Comparison of ENCODE assay signal across 25 cellular contexts in genomic region chr19:6442087-6442688, GRCh38. TPM values are rescaled to one million over a fixed set of nuclear protein-coding genes. Genes with fewer than 3 reads are reported as not detected.
DNase-seq lines count a peak whose midpoint lies in the region; ATAC-seq, FAIRE-seq and TF ChIP-seq lines count a peak whose summit lies in the region.
"Had no signal": no experiment of that assay in that cellular context is flagged by ENCODE, and none has a peak within 500 bp of the region (broad histone marks: within the 10 kb centered on the region; RNA-seq: fewer than 3 reads in every experiment).

No MANE protein-coding gene starts in this region.

- in situ Hi-C loops in HepG2 (cut with HindIII; ENCODE audit: extremely low pct_ligation_motif_present, low pct_unique_long_range_greater_than_20kb) = no loop called here

- H3K9me3 ChIP-seq in HepG2 (ENCODE audit: low read length) (no peaks in the 10 kb centered on the region), right lobe of liver (no peaks in the 10 kb centered on the region), upper lobe of right lung (no peaks in the 10 kb centered on the region)
- H3K9me3 ChIP-seq: BLaER1, HAP-1 had no signal

- FAIRE-seq in HepG2 (lab: Jason Lieb, UNC) = no peak
- FAIRE-seq: A204.1, D721Med, GM12878, GM19239 had no signal

- no peak overlapping the region for H3K4me3 Mint-ChIP-seq in memory B cell
- H3K4me3 Mint-ChIP-seq: B cell; CD4-positive, CD25-positive, alpha-beta regulatory T cell; CD8-positive, alpha-beta memory T cell; HFFc6 had no signal

- TF ChIP-seq RAD21 in HepG2 (CRISPR knock-in tag; IDR thresholded peaks at IDR 0.05) = no peak

- H2AFZ ChIP-seq in HepG2 (ENCODE audit: low read length) = no peak overlapping the region
- H2AFZ ChIP-seq: GM23248 had no signal

- TF ChIP-seq EP300 in HepG2 (IDR thresholded peaks at IDR 0.05; ENCODE audit: low read depth in 2 of 2, low read length in 2 of 2) (no peak), HepG2 (CRISPR knock-in tag; IDR thresholded peaks at IDR 0.05; ENCODE audit: borderline replicate concordance) (no peak)

- TF ChIP-seq CTCF in HepG2 (CRISPR knock-in tag; IDR thresholded peaks at IDR 0.05) (no peak), right lobe of liver (IDR thresholded peaks at IDR 0.05) (no peak), upper lobe of right lung (IDR thresholded peaks at IDR 0.05) (no peak), coronary artery (IDR thresholded peaks at IDR 0.05) (no peak)

- H3K79me2 ChIP-seq in HepG2 (ENCODE audit: insufficient read depth, low read length) = no peaks in the 10 kb centered on the region

- TF ChIP-seq POLR2A in HepG2 (IDR thresholded peaks at IDR 0.05; ENCODE audit: insufficient read depth in 1 of 2, low read depth in 2 of 2, low read length in 2 of 2) = no peak
- TF ChIP-seq POLR2A in right lobe of liver (IDR thresholded peaks at IDR 0.05) = no peak

- no peaks in the 10 kb centered on the region for H4K20me1 ChIP-seq in HepG2 (ENCODE audit: insufficient read depth, low read length)
- H4K20me1 ChIP-seq: BLaER1 had no signal

- H3K4me1 Mint-ChIP-seq in memory B cell = no peaks in the 10 kb centered on the region
- H3K4me1 Mint-ChIP-seq: B cell; CD4-positive, CD25-positive, alpha-beta regulatory T cell; CD8-positive, alpha-beta memory T cell had no signal

- BruUV-seq in HepG2 (replicated peaks; lab: Mats Ljungman, UMichigan) = no TSS peak

- no peak overlapping the region for H3K27ac Mint-ChIP-seq in memory B cell
- H3K27ac Mint-ChIP-seq: B cell; CD4-positive, CD25-positive, alpha-beta regulatory T cell; HFFc6 had no signal

- H3K4me2 ChIP-seq in HepG2 (ENCODE audit: low read depth, low read length) = no peak overlapping the region
- H3K4me2 ChIP-seq: BLaER1 had no signal

- H3K9me3 Mint-ChIP-seq in memory B cell = no peaks in the 10 kb centered on the region
- H3K9me3 Mint-ChIP-seq: CD4-positive, CD25-positive, alpha-beta regulatory T cell; CD8-positive, alpha-beta memory T cell had no signal

- intact Hi-C loops in HepG2 (cut with micrococcal nuclease; ENCODE audit: unreplicated experiment) (no loop called here), right lobe of liver (cut with DNase I) (no loop called here), upper lobe of right lung (cut with DNase I) (no loop called here)

- 91% methylated on average over 11 of the region's 13 CpGs for WGBS in HepG2 (ENCODE audit: low lambda C conversion rate)
- 92% methylated on average over 6 of the region's 13 CpGs for WGBS in right lobe of liver (ENCODE audit: insufficient coverage, low coverage, low lambda C conversion rate, missing lambda C conversion rate)

- no peaks in the 10 kb centered on the region for H3K27me3 Mint-ChIP-seq in memory B cell
- H3K27me3 Mint-ChIP-seq: B cell; CD4-positive, CD25-positive, alpha-beta regulatory T cell had no signal

- H3K36me3 Mint-ChIP-seq in memory B cell = peaks cover 10% of the 10 kb centered on the region

- H3K27ac ChIP-seq in HepG2 (ENCODE audit: extremely low read length, insufficient read depth, low read length) (no peak overlapping the region), right lobe of liver (no peak overlapping the region), upper lobe of right lung (no peak overlapping the region), coronary artery (no peak overlapping the region)
- H3K27ac ChIP-seq: 22Rv1, BLaER1, C4-2B, GM23248 had no signal

- ATAC-seq in HepG2 (no peak), right lobe of liver (no peak), memory B cell (ENCODE audit: low read depth) (peak; percentile 22), upper lobe of right lung (peak; percentile 7)
- ATAC-seq: GM12878 had no signal

- no peak overlapping the region for H3K4me3 ChIP-seq in HepG2 (replicated peaks in 1 of 3; ENCODE audit: insufficient read depth in 1 of 3, low read depth in 2 of 3, low read length in 3 of 3)
- no peak overlapping the region for H3K4me3 ChIP-seq in right lobe of liver
- no peak overlapping the region for H3K4me3 ChIP-seq in upper lobe of right lung
- H3K4me3 ChIP-seq in coronary artery = no peak overlapping the region
- H3K4me3 ChIP-seq: BLaER1, GM12878, GM23248, HAP-1 had no signal

- no peak for DNase-seq in HepG2 (ENCODE audit: low spot score)
- no peak for DNase-seq in right lobe of liver
- no peak for DNase-seq in memory B cell (ENCODE audit: low spot score in 2 of 2)
- no peak for DNase-seq in upper lobe of right lung
- DNase-seq in midbrain (lab: John Stamatoyannopoulos, UW) = no peak
- no peak for DNase-seq in coronary artery (ENCODE audit: low spot score)
- DNase-seq: CD4-positive, CD25-positive, alpha-beta regulatory T cell; CD8-positive, alpha-beta memory T cell; DMS 273 treated with DMSO at 0.1 percent for 48 hours; DMS79; EL; GDM1; GM23248; HFFc6 had no signal

- CTCF ChIA-PET in HepG2 (lab: Yijun Ruan, JAX; ENCODE audit: low intra/inter-chr PET ratio, low total read pairs) = no interaction called here

- POLR2A ChIA-PET in HepG2 (lab: Yijun Ruan, JAX) = interaction anchor here (0.6 kb wide), 1 partner anchor 16 kb away, joined by 3 read pairs; no protein-coding TSS in a partner anchor

- no peak overlapping the region for H3K9ac ChIP-seq in HepG2 (ENCODE audit: insufficient read depth, low read depth, low read length)
- H3K9ac ChIP-seq: BLaER1, GM23248 had no signal

- H3K36me3 ChIP-seq in HepG2 (replicated peaks in 1 of 2; ENCODE audit: control insufficient read depth in 1 of 2, insufficient read depth in 2 of 2, low read length in 2 of 2) = no peaks in the 10 kb centered on the region
- H3K36me3 ChIP-seq in right lobe of liver = peaks cover 0 to 3% (median 0%) of the 10 kb centered on the region in 4 donors
- H3K36me3 ChIP-seq in upper lobe of right lung = no peaks in the 10 kb centered on the region
- H3K36me3 ChIP-seq: HAP-1 had no signal

- H3K4me1 ChIP-seq in HepG2 (ENCODE audit: insufficient read depth, low read length) (0 out of 2 replicates have a peak, but pooled peaks cover 4% of the 10 kb centered on the region), right lobe of liver (no peaks in the 10 kb centered on the region), upper lobe of right lung (no peaks in the 10 kb centered on the region)
- H3K4me1 ChIP-seq: BLaER1, HAP-1 had no signal

- no peaks in the 10 kb centered on the region for H3K27me3 ChIP-seq in HepG2 (ENCODE audit: control insufficient read depth in 1 of 2, insufficient read depth in 2 of 2, low read length in 2 of 2)
- no peaks in the 10 kb centered on the region for H3K27me3 ChIP-seq in right lobe of liver
- H3K27me3 ChIP-seq in upper lobe of right lung = no peaks in the 10 kb centered on the region
- H3K27me3 ChIP-seq: BLaER1 had no signal

RNA-seq across cellular contexts. Expression of gene SLC25A41, which starts 8.6 kb away (rescaled TPM):
- total RNA-seq in HepG2 (2016; rRNA removed; fragmentation: Illumina TruSeq; extraction: Trizol) = 0.32 and 0.33 TPM in 2 replicates
- total RNA-seq in HepG2 (2016; cell fraction: cytosol; rRNA removed; fragmentation: Illumina TruSeq; extraction: Trizol; ENCODE audit: low read depth) = 0.26 TPM in 1 of 2 replicates, not detected in the other
- 0.15 and 0.54 TPM in 2 replicates for total RNA-seq in HepG2 (2016; cell fraction: insoluble cytoplasmic fraction; rRNA removed; fragmentation: Illumina TruSeq; extraction: Trizol)
- 0.41 and 0.53 TPM in 2 replicates for total RNA-seq in HepG2 (2016; cell fraction: membrane; rRNA removed; fragmentation: Illumina TruSeq; extraction: Trizol)
- 0.25 and 0.28 TPM in 2 replicates for total RNA-seq in HepG2 (2016; cell fraction: nucleus; rRNA removed; fragmentation: Illumina TruSeq; extraction: Trizol)
- 0.95 and 1.9 TPM in 2 replicates for polyA plus RNA-seq in HepG2 (2011; rRNA removed)
- polyA plus RNA-seq in HepG2 (2011; cell fraction: cytosol; rRNA removed) = 0.63 and 1.1 TPM in 2 replicates
- 3.3 and 4.1 TPM in 2 replicates for polyA plus RNA-seq in HepG2 (2011; cell fraction: nucleus; rRNA removed)
- 0.79 and 0.82 TPM in 2 replicates for polyA plus RNA-seq in HepG2 (2012)
- 0.26 and 0.27 TPM in 2 replicates for polyA plus RNA-seq in HepG2 (2016; cell fraction: cytosol; fragmentation: Illumina TruSeq; extraction: Trizol; ENCODE audit: low read depth)
- 0.45 TPM in 1 of 2 replicates, not detected in the other for polyA plus RNA-seq in HepG2 (2016; cell fraction: insoluble cytoplasmic fraction; fragmentation: Illumina TruSeq; extraction: Trizol; ENCODE audit: low read depth)
- polyA plus RNA-seq in HepG2 (2016; cell fraction: membrane; fragmentation: Illumina TruSeq; extraction: Trizol; ENCODE audit: low read depth) = 0.49 and 0.52 TPM in 2 replicates
- polyA plus RNA-seq in HepG2 (2016; cell fraction: nucleus; fragmentation: Illumina TruSeq; extraction: Trizol; ENCODE audit: insufficient read depth, low read depth) = 1.6 and 2.6 TPM in 2 replicates
- polyA minus RNA-seq in HepG2 (2011; rRNA and poly(A)+ RNA removed; ENCODE audit: low replicate concordance) = 0.30 and 0.98 TPM in 2 replicates
- polyA minus RNA-seq in HepG2 (2011; cell fraction: cytosol; rRNA and poly(A)+ RNA removed) = 0.40 TPM in 1 of 2 replicates, not detected in the other
- 0.37 TPM in 1 of 2 replicates, not detected in the other for polyA minus RNA-seq in HepG2 (2011; cell fraction: nucleus; rRNA and poly(A)+ RNA removed)
- under 1 TPM in 3 of 6 experiments, not detected in 3; 0.18 to 0.60 (median 0.56) TPM for total RNA-seq in right lobe of liver
- not detected for total RNA-seq in upper lobe of right lung
- total RNA-seq: GM23248, H4, HFFc6 had no signal
- polyA plus RNA-seq: AG04450; CD8-positive, alpha-beta memory T cell; GM23248 had no signal

RNA-seq across cellular contexts. Expression of gene SLC25A23, which starts 17.4 kb away (rescaled TPM):
- total RNA-seq in HepG2 (2016; rRNA removed; fragmentation: Illumina TruSeq; extraction: Trizol) (15.2 and 16.5 TPM in 2 replicates), right lobe of liver (10 to 100 TPM; 23.3 to 50.0 (median 30.0) TPM), upper lobe of right lung (51.4 TPM)
- 26.3 and 28.9 TPM in 2 replicates for total RNA-seq in HepG2 (2016; cell fraction: cytosol; rRNA removed; fragmentation: Illumina TruSeq; extraction: Trizol; ENCODE audit: low read depth)
- 13.3 and 14.6 TPM in 2 replicates for total RNA-seq in HepG2 (2016; cell fraction: insoluble cytoplasmic fraction; rRNA removed; fragmentation: Illumina TruSeq; extraction: Trizol)
- 50.4 and 52.4 TPM in 2 replicates for total RNA-seq in HepG2 (2016; cell fraction: membrane; rRNA removed; fragmentation: Illumina TruSeq; extraction: Trizol)
- 9.1 and 11.0 TPM in 2 replicates for total RNA-seq in HepG2 (2016; cell fraction: nucleus; rRNA removed; fragmentation: Illumina TruSeq; extraction: Trizol)
- 12.4 and 13.2 TPM in 2 replicates for polyA plus RNA-seq in HepG2 (2011; rRNA removed)
- 12.8 and 15.5 TPM in 2 replicates for polyA plus RNA-seq in HepG2 (2011; cell fraction: cytosol; rRNA removed)
- 19.1 and 20.9 TPM in 2 replicates for polyA plus RNA-seq in HepG2 (2011; cell fraction: nucleus; rRNA removed)
- 19.4 and 21.6 TPM in 2 replicates for polyA plus RNA-seq in HepG2 (2012)
- 47.4 and 51.9 TPM in 2 replicates for polyA plus RNA-seq in HepG2 (2016; cell fraction: cytosol; fragmentation: Illumina TruSeq; extraction: Trizol; ENCODE audit: low read depth)
- 30.3 and 41.9 TPM in 2 replicates for polyA plus RNA-seq in HepG2 (2016; cell fraction: insoluble cytoplasmic fraction; fragmentation: Illumina TruSeq; extraction: Trizol; ENCODE audit: low read depth)
- polyA plus RNA-seq in HepG2 (2016; cell fraction: membrane; fragmentation: Illumina TruSeq; extraction: Trizol; ENCODE audit: low read depth) = 83.9 and 107 TPM in 2 replicates
- 30.2 and 30.9 TPM in 2 replicates for polyA plus RNA-seq in HepG2 (2016; cell fraction: nucleus; fragmentation: Illumina TruSeq; extraction: Trizol; ENCODE audit: insufficient read depth, low read depth)
- 16.3 and 18.2 TPM in 2 replicates for polyA minus RNA-seq in HepG2 (2011; rRNA and poly(A)+ RNA removed; ENCODE audit: low replicate concordance)
- polyA minus RNA-seq in HepG2 (2011; cell fraction: cytosol; rRNA and poly(A)+ RNA removed) = 13.7 and 14.5 TPM in 2 replicates
- 5.0 and 5.5 TPM in 2 replicates for polyA minus RNA-seq in HepG2 (2011; cell fraction: nucleus; rRNA and poly(A)+ RNA removed)

RNA-seq across cellular contexts. Expression of gene KHSRP, which starts 17.6 kb away (rescaled TPM):
- total RNA-seq in HepG2 (2016; rRNA removed; fragmentation: Illumina TruSeq; extraction: Trizol) = 129 and 160 TPM in 2 replicates
- 57.9 and 74.7 TPM in 2 replicates for total RNA-seq in HepG2 (2016; cell fraction: cytosol; rRNA removed; fragmentation: Illumina TruSeq; extraction: Trizol; ENCODE audit: low read depth)
- 123 and 124 TPM in 2 replicates for total RNA-seq in HepG2 (2016; cell fraction: insoluble cytoplasmic fraction; rRNA removed; fragmentation: Illumina TruSeq; extraction: Trizol)
- total RNA-seq in HepG2 (2016; cell fraction: membrane; rRNA removed; fragmentation: Illumina TruSeq; extraction: Trizol) = 201 and 221 TPM in 2 replicates
- 105 and 107 TPM in 2 replicates for total RNA-seq in HepG2 (2016; cell fraction: nucleus; rRNA removed; fragmentation: Illumina TruSeq; extraction: Trizol)
- 72.1 and 80.8 TPM in 2 replicates for polyA plus RNA-seq in HepG2 (2011; rRNA removed)
- 55.4 and 77.5 TPM in 2 replicates for polyA plus RNA-seq in HepG2 (2011; cell fraction: cytosol; rRNA removed)
- 103 and 136 TPM in 2 replicates for polyA plus RNA-seq in HepG2 (2011; cell fraction: nucleus; rRNA removed)
- polyA plus RNA-seq in HepG2 (2012) = 156 and 166 TPM in 2 replicates
- 108 and 124 TPM in 2 replicates for polyA plus RNA-seq in HepG2 (2016; cell fraction: cytosol; fragmentation: Illumina TruSeq; extraction: Trizol; ENCODE audit: low read depth)
- 207 and 297 TPM in 2 replicates for polyA plus RNA-seq in HepG2 (2016; cell fraction: insoluble cytoplasmic fraction; fragmentation: Illumina TruSeq; extraction: Trizol; ENCODE audit: low read depth)
- 260 and 325 TPM in 2 replicates for polyA plus RNA-seq in HepG2 (2016; cell fraction: membrane; fragmentation: Illumina TruSeq; extraction: Trizol; ENCODE audit: low read depth)
- polyA plus RNA-seq in HepG2 (2016; cell fraction: nucleus; fragmentation: Illumina TruSeq; extraction: Trizol; ENCODE audit: insufficient read depth, low read depth) = 255 and 261 TPM in 2 replicates
- 81.4 and 82.6 TPM in 2 replicates for polyA minus RNA-seq in HepG2 (2011; rRNA and poly(A)+ RNA removed; ENCODE audit: low replicate concordance)
- 96.5 and 100 TPM in 2 replicates for polyA minus RNA-seq in HepG2 (2011; cell fraction: cytosol; rRNA and poly(A)+ RNA removed)
- 78.9 and 81.1 TPM in 2 replicates for polyA minus RNA-seq in HepG2 (2011; cell fraction: nucleus; rRNA and poly(A)+ RNA removed)
- 10 to 100 TPM; 68.1 to 89.5 (median 76.1) TPM for total RNA-seq in right lobe of liver
- total RNA-seq in upper lobe of right lung = 186 TPM

RNA-seq across cellular contexts. Expression of gene CRB3, which starts 21.9 kb away (rescaled TPM):
- total RNA-seq in HepG2 (2016; rRNA removed; fragmentation: Illumina TruSeq; extraction: Trizol) (21.9 and 25.6 TPM in 2 replicates), right lobe of liver (10 to 100 TPM; 20.6 to 56.1 (median 23.0) TPM), upper lobe of right lung (48.4 TPM)
- total RNA-seq in HepG2 (2016; cell fraction: cytosol; rRNA removed; fragmentation: Illumina TruSeq; extraction: Trizol; ENCODE audit: low read depth) = 34.9 and 45.5 TPM in 2 replicates
- 20.4 and 26.4 TPM in 2 replicates for total RNA-seq in HepG2 (2016; cell fraction: insoluble cytoplasmic fraction; rRNA removed; fragmentation: Illumina TruSeq; extraction: Trizol)
- 39.1 and 47.5 TPM in 2 replicates for total RNA-seq in HepG2 (2016; cell fraction: membrane; rRNA removed; fragmentation: Illumina TruSeq; extraction: Trizol)
- 16.4 and 16.8 TPM in 2 replicates for total RNA-seq in HepG2 (2016; cell fraction: nucleus; rRNA removed; fragmentation: Illumina TruSeq; extraction: Trizol)
- 10.6 and 12.5 TPM in 2 replicates for polyA plus RNA-seq in HepG2 (2011; rRNA removed)
- 13.5 and 23.8 TPM in 2 replicates for polyA plus RNA-seq in HepG2 (2011; cell fraction: cytosol; rRNA removed)
- 15.9 and 16.5 TPM in 2 replicates for polyA plus RNA-seq in HepG2 (2011; cell fraction: nucleus; rRNA removed)
- polyA plus RNA-seq in HepG2 (2012) = 5.0 and 7.1 TPM in 2 replicates
- polyA plus RNA-seq in HepG2 (2016; cell fraction: cytosol; fragmentation: Illumina TruSeq; extraction: Trizol; ENCODE audit: low read depth) = 39.3 and 47.3 TPM in 2 replicates
- polyA plus RNA-seq in HepG2 (2016; cell fraction: insoluble cytoplasmic fraction; fragmentation: Illumina TruSeq; extraction: Trizol; ENCODE audit: low read depth) = 17.8 and 19.5 TPM in 2 replicates
- polyA plus RNA-seq in HepG2 (2016; cell fraction: membrane; fragmentation: Illumina TruSeq; extraction: Trizol; ENCODE audit: low read depth) = 32.7 and 32.9 TPM in 2 replicates
- polyA plus RNA-seq in HepG2 (2016; cell fraction: nucleus; fragmentation: Illumina TruSeq; extraction: Trizol; ENCODE audit: insufficient read depth, low read depth) = 21.1 and 24.5 TPM in 2 replicates
- 4.1 and 21.4 TPM in 2 replicates for polyA minus RNA-seq in HepG2 (2011; rRNA and poly(A)+ RNA removed; ENCODE audit: low replicate concordance)
- polyA minus RNA-seq in HepG2 (2011; cell fraction: cytosol; rRNA and poly(A)+ RNA removed) = 6.7 and 8.7 TPM in 2 replicates
- 3.2 and 4.1 TPM in 2 replicates for polyA minus RNA-seq in HepG2 (2011; cell fraction: nucleus; rRNA and poly(A)+ RNA removed)
- total RNA-seq: GM23248, H4, HFFc6 had no signal
- polyA plus RNA-seq: AG04450, GM23248 had no signal

RNA-seq across cellular contexts. Expression of gene DENND1C, which starts 39.4 kb away (rescaled TPM):
- total RNA-seq in HepG2 (2016; rRNA removed; fragmentation: Illumina TruSeq; extraction: Trizol) (0.04 TPM in 1 of 2 replicates, not detected in the other), right lobe of liver (1 to 10 TPM in 5 of 6 experiments, under 1 TPM in 1; 0.90 to 2.7 (median 1.8) TPM), upper lobe of right lung (8.7 TPM)
- total RNA-seq in HepG2 (2016; cell fraction: cytosol; rRNA removed; fragmentation: Illumina TruSeq; extraction: Trizol; ENCODE audit: low read depth) = not detected in 2 replicates
- total RNA-seq in HepG2 (2016; cell fraction: insoluble cytoplasmic fraction; rRNA removed; fragmentation: Illumina TruSeq; extraction: Trizol) = 0.15 and 0.17 TPM in 2 replicates
- total RNA-seq in HepG2 (2016; cell fraction: membrane; rRNA removed; fragmentation: Illumina TruSeq; extraction: Trizol) = 0.21 TPM in 1 of 2 replicates, not detected in the other
- 0.13 TPM in 1 of 2 replicates, not detected in the other for total RNA-seq in HepG2 (2016; cell fraction: nucleus; rRNA removed; fragmentation: Illumina TruSeq; extraction: Trizol)
- polyA plus RNA-seq in HepG2 (2011; rRNA removed) = 0.73 and 0.90 TPM in 2 replicates
- polyA plus RNA-seq in HepG2 (2011; cell fraction: cytosol; rRNA removed) = 0.44 and 0.58 TPM in 2 replicates
- 1.4 and 1.9 TPM in 2 replicates for polyA plus RNA-seq in HepG2 (2011; cell fraction: nucleus; rRNA removed)
- polyA plus RNA-seq in HepG2 (2012) = 6.9 and 8.3 TPM in 2 replicates
- polyA plus RNA-seq in HepG2 (2016; cell fraction: cytosol; fragmentation: Illumina TruSeq; extraction: Trizol; ENCODE audit: low read depth) = 0.07 and 0.09 TPM in 2 replicates
- 0.15 and 0.23 TPM in 2 replicates for polyA plus RNA-seq in HepG2 (2016; cell fraction: insoluble cytoplasmic fraction; fragmentation: Illumina TruSeq; extraction: Trizol; ENCODE audit: low read depth)
- polyA plus RNA-seq in HepG2 (2016; cell fraction: membrane; fragmentation: Illumina TruSeq; extraction: Trizol; ENCODE audit: low read depth) = 0.22 and 0.23 TPM in 2 replicates
- 0.51 and 1.3 TPM in 2 replicates for polyA plus RNA-seq in HepG2 (2016; cell fraction: nucleus; fragmentation: Illumina TruSeq; extraction: Trizol; ENCODE audit: insufficient read depth, low read depth)
- 0.14 and 0.19 TPM in 2 replicates for polyA minus RNA-seq in HepG2 (2011; rRNA and poly(A)+ RNA removed; ENCODE audit: low replicate concordance)
- not detected in 2 replicates for polyA minus RNA-seq in HepG2 (2011; cell fraction: cytosol; rRNA and poly(A)+ RNA removed)
- polyA minus RNA-seq in HepG2 (2011; cell fraction: nucleus; rRNA and poly(A)+ RNA removed) = 0.13 and 0.87 TPM in 2 replicates
- total RNA-seq: GM23248, HFFc6 had no signal
- polyA plus RNA-seq: AG04450, GM23248 had no signal

Comparison
In these comparisons a context has a peak if more than half of its experiments do, and no peak if none do; other contexts are left out.
1. ATAC-seq: peak in memory B cell (single experiment) and upper lobe of right lung (single experiment); none in HepG2 (single experiment) and right lobe of liver (0 of 4).